19 cellular contexts compared by ENCODE assay signal in genomic region chr7:3285652-3286051, GRCh38. TPM values are rescaled to one million over a fixed set of nuclear protein-coding genes. Genes with fewer than 3 reads are reported as not detected.
DNase-seq lines count a peak whose midpoint lies in the region; ATAC-seq, FAIRE-seq and TF ChIP-seq lines count a peak whose summit lies in the region.
"Had no signal": no experiment of that assay in that cellular context is flagged by ENCODE, and none has a peak within 500 bp of the region (broad histone marks: within the 10 kb centered on the region; RNA-seq: fewer than 3 reads in every experiment).

No MANE protein-coding gene starts in this region.

- peaks cover 3% of the 10 kb centered on the region for H3K9me3 Mint-ChIP-seq in glutamatergic neuron (ENCODE audit: unreplicated experiment)
- H3K9me3 Mint-ChIP-seq in naive thymus-derived CD8-positive, alpha-beta T cell, result peaks cover 0 to 6% (median 0%) of the 10 kb centered on the region in 9 donors

- intact Hi-C loops in lower leg skin (cut with DNase I; ENCODE audit: low total_unique reads), result no loop called here

- H3K27ac Mint-ChIP-seq in glutamatergic neuron (ENCODE audit: unreplicated experiment), result peak overlapping the region; percentile 59
- H3K27ac Mint-ChIP-seq in naive thymus-derived CD8-positive, alpha-beta T cell, result no peak overlapping the region
- H3K27ac Mint-ChIP-seq: CD14-positive monocyte; CD4-positive, alpha-beta memory T cell; H9 had no signal

- H3K9me3 ChIP-seq in DND-41 (ENCODE audit: insufficient read depth, low read length, severe bottlenecking) (no peaks in the 10 kb centered on the region), NT2/D1 (ENCODE audit: insufficient read depth, low read length) (peaks cover 16% of the 10 kb centered on the region; the same call in 1 of the 2 replicates)
- H3K9me3 ChIP-seq: BLaER1 had no signal

- no peak for ATAC-seq in DND-41 (ENCODE audit: insufficient read depth, low read depth)
- ATAC-seq in naive thymus-derived CD8-positive, alpha-beta T cell, result no peak
- ATAC-seq: GM12878 had no signal

- TF ChIP-seq CTCF in DND-41 (IDR thresholded peaks at IDR 0.05; ENCODE audit: borderline replicate concordance, extremely low read depth, low read length, poor library complexity, severe bottlenecking) (no peak), glutamatergic neuron (IDR thresholded peaks at IDR 0.05; ENCODE audit: partially characterized antibody, unreplicated experiment) (no peak), lower leg skin (IDR thresholded peaks at IDR 0.05) (no peak)

- WGBS in lower leg skin, 2 donors, result 83 to 89% methylated on average over 10 of the region's 10 CpGs

- no peak overlapping the region for H3K4me3 ChIP-seq in DND-41 (ENCODE audit: low read depth in 1 of 2, low read length in 2 of 2)
- H3K4me3 ChIP-seq in NT2/D1 (ENCODE audit: insufficient read length, low read depth), result no peak overlapping the region
- H3K4me3 ChIP-seq in lower leg skin (ENCODE audit: low read depth, poor library complexity, severe bottlenecking), result no peak overlapping the region
- H3K4me3 ChIP-seq: BLaER1, GM12878 had no signal

- H3K9ac ChIP-seq in DND-41 (ENCODE audit: low read depth, low read length) (no peak overlapping the region), NT2/D1 (ENCODE audit: insufficient read length, low read depth) (peak overlapping the region; percentile 21)
- H3K9ac ChIP-seq: BLaER1 had no signal

- POLR2A ChIA-PET in naive thymus-derived CD8-positive, alpha-beta T cell (lab: Charles Lee), result no interaction called here

- H3K4me2 ChIP-seq in DND-41 (ENCODE audit: insufficient read depth, low read length), result no peak overlapping the region
- H3K4me2 ChIP-seq: BLaER1 had no signal

- no peaks in the 10 kb centered on the region for H4K20me1 ChIP-seq in DND-41 (ENCODE audit: insufficient read depth, low read length)
- H4K20me1 ChIP-seq: BLaER1 had no signal

- 0 out of 2 replicates have a peak overlapping the region, but pooled peaks have one; percentile 26 for H2AFZ ChIP-seq in DND-41 (ENCODE audit: low read depth, low read length)

- no peaks in the 10 kb centered on the region for H3K79me2 ChIP-seq in DND-41 (ENCODE audit: insufficient read depth, low read length)

- H3K27me3 Mint-ChIP-seq in glutamatergic neuron (ENCODE audit: unreplicated experiment), result no peaks in the 10 kb centered on the region
- peaks cover 0 to 6% (median 2%) of the 10 kb centered on the region in 5 donors for H3K27me3 Mint-ChIP-seq in naive thymus-derived CD8-positive, alpha-beta T cell

- H3K36me3 Mint-ChIP-seq in glutamatergic neuron (ENCODE audit: unreplicated experiment), result peaks cover 11% of the 10 kb centered on the region
- H3K36me3 Mint-ChIP-seq in naive thymus-derived CD8-positive, alpha-beta T cell, result peaks cover 0 to 4% (median 0%) of the 10 kb centered on the region in 3 donors
- H3K36me3 Mint-ChIP-seq: CD14-positive monocyte; CD4-positive, alpha-beta memory T cell had no signal

- no peak for TF ChIP-seq POLR2A in lower leg skin (IDR thresholded peaks at IDR 0.05)

- peak; percentile 92 for FAIRE-seq in urothelium cell line (lab: Jason Lieb, UNC)
- FAIRE-seq: GM12878, H1 had no signal

- no peak overlapping the region for H3K4me3 Mint-ChIP-seq in glutamatergic neuron (ENCODE audit: unreplicated experiment)
- H3K4me3 Mint-ChIP-seq in naive thymus-derived CD8-positive, alpha-beta T cell, result no peak overlapping the region
- H3K4me3 Mint-ChIP-seq: CD14-positive monocyte; CD4-positive, alpha-beta memory T cell; H9 had no signal

- peaks cover 3% of the 10 kb centered on the region for H3K27me3 ChIP-seq in DND-41 (ENCODE audit: insufficient read depth, low read length, poor library complexity)
- no peaks in the 10 kb centered on the region for H3K27me3 ChIP-seq in NT2/D1 (ENCODE audit: insufficient read depth, insufficient read length)
- H3K27me3 ChIP-seq: BLaER1 had no signal

- H3K36me3 ChIP-seq in DND-41 (ENCODE audit: insufficient read depth, low read length) (no peaks in the 10 kb centered on the region), NT2/D1 (ENCODE audit: insufficient read depth, insufficient read length, low read length) (no peaks in the 10 kb centered on the region)
- H3K36me3 ChIP-seq: BLaER1 had no signal

- DNase-seq in DND-41 (no peak), NT2/D1 (ENCODE audit: low read depth, low spot score) (no peak), glutamatergic neuron (no peak), urothelium cell line (ENCODE audit: low spot score) (no peak), lower leg skin (ENCODE audit: low spot score in 2 of 2) (no peak), GOT3 (lab: John Stamatoyannopoulos, UW) (no peak)
- no peak for DNase-seq in naive thymus-derived CD8-positive, alpha-beta T cell
- DNase-seq: 8988T; CD4-positive, alpha-beta memory T cell; DMS153; DMS79 treated with DMSO at 0.1 percent for 48 hours; EL; H9 had no signal

- H3K4me1 ChIP-seq in DND-41 (ENCODE audit: insufficient read depth, low read length), result no peaks in the 10 kb centered on the region
- H3K4me1 ChIP-seq in NT2/D1 (ENCODE audit: insufficient read depth, insufficient read length), result peaks cover 7% of the 10 kb centered on the region
- H3K4me1 ChIP-seq: BLaER1 had no signal

- H3K4me1 Mint-ChIP-seq in glutamatergic neuron (ENCODE audit: low read depth, unreplicated experiment), result peaks cover 8% of the 10 kb centered on the region
- H3K4me1 Mint-ChIP-seq in naive thymus-derived CD8-positive, alpha-beta T cell, result no peaks in the 10 kb centered on the region
- H3K4me1 Mint-ChIP-seq: CD14-positive monocyte; CD4-positive, alpha-beta memory T cell had no signal

- no peak overlapping the region for H3K27ac ChIP-seq in DND-41 (ENCODE audit: low read length)
- H3K27ac ChIP-seq: BLaER1, HL-60 had no signal

RNA-seq across cellular contexts. Expression of gene SDK1, which starts 15.4 kb away (rescaled TPM):
- total RNA-seq in glutamatergic neuron (ENCODE audit: unreplicated experiment) (225 TPM), lower leg skin (1 to 10 TPM; 1.9 to 7.2 (median 5.1) TPM)
- total RNA-seq in naive thymus-derived CD8-positive, alpha-beta T cell, result under 1 TPM; 0.11 to 0.29 TPM
- under 1 TPM in 1 of 3 donors, not detected in 2; 0.20 TPM for polyA plus RNA-seq in naive thymus-derived CD8-positive, alpha-beta T cell
- total RNA-seq: G401 had no signal
- polyA plus RNA-seq: CD14-positive monocyte; CD4-positive, alpha-beta memory T cell had no signal

Comparison
In these comparisons a context has a peak if more than half of its experiments do, and no peak if none do; other contexts are left out.
1. RNA of gene SDK1, which starts 15.4 kb away (total RNA-seq): 225 TPM in glutamatergic neuron (single experiment); 1.9 to 7.2 TPM in lower leg skin and 0.11 to 0.29 TPM in naive thymus-derived CD8-positive, alpha-beta T cell; every median in the first group is over 10 times any median in the second.